Comparison of ENCODE assay signal across 9 cellular contexts in genomic region chr1:109802136-109802900, GRCh38. TPM values are rescaled to one million over a fixed set of nuclear protein-coding genes. Genes with fewer than 3 reads are reported as not detected.
A peak's percentile ranks its signal among the peaks of the same experiment; 100 is the strongest.
DNase-seq lines count a peak whose midpoint lies in the region; ATAC-seq, FAIRE-seq and TF ChIP-seq lines count a peak whose summit lies in the region.
"Had no signal": no experiment of that assay in that cellular context is flagged by ENCODE, and none has a peak within 500 bp of the region (broad histone marks: within the 10 kb centered on the region; RNA-seq: fewer than 3 reads in every experiment).

No MANE protein-coding gene starts in this region.

- ATAC-seq in HG03159 (IDR thresholded peaks at IDR 0.05; ENCODE audit: unreplicated experiment): no peak

- H3K9me3 ChIP-seq in Loucy (ENCODE audit: insufficient read depth, low read depth, low read length) (no peaks in the 10 kb centered on the region), esophagus muscularis mucosa (no peaks in the 10 kb centered on the region)
- H3K9me3 ChIP-seq: right lobe of liver had no signal

- no peaks in the 10 kb centered on the region for H3K36me3 ChIP-seq in Loucy (ENCODE audit: insufficient read depth, low read length)
- no peaks in the 10 kb centered on the region for H3K36me3 ChIP-seq in esophagus muscularis mucosa
- H3K36me3 ChIP-seq: right lobe of liver had no signal

- intact Hi-C loops in esophagus muscularis mucosa (cut with DNase I): no loop called here

- H3K27me3 ChIP-seq in Loucy (ENCODE audit: insufficient read depth, low read length, poor library complexity, severe bottlenecking) (no peaks in the 10 kb centered on the region), esophagus muscularis mucosa (no peaks in the 10 kb centered on the region)
- H3K27me3 ChIP-seq: right lobe of liver had no signal

- no peaks in the 10 kb centered on the region for H4K20me1 ChIP-seq in Loucy (ENCODE audit: insufficient read depth, low read length, poor library complexity, severe bottlenecking)

- no peak for TF ChIP-seq POLR2A in esophagus muscularis mucosa (IDR thresholded peaks at IDR 0.05; ENCODE audit: low read depth)

- H3K4me2 ChIP-seq in Loucy (ENCODE audit: low read depth, low read length, poor library complexity, severe bottlenecking): peak overlapping the region; percentile 77

- no peaks in the 10 kb centered on the region for H3K9me2 ChIP-seq in Loucy (replicated peaks; ENCODE audit: low read depth, low read length)

- no peak for TF ChIP-seq CTCF in Loucy (conservative IDR thresholded peaks at IDR 0.05; ENCODE audit: low read length)
- TF ChIP-seq CTCF in esophagus muscularis mucosa (IDR thresholded peaks at IDR 0.05): no peak

- H3K4me3 ChIP-seq in Loucy (ENCODE audit: low read length, poor library complexity, severe bottlenecking) (peak overlapping the region; percentile 70), esophagus muscularis mucosa (no peak overlapping the region)
- H3K4me3 ChIP-seq: right lobe of liver had no signal

- DNase-seq in activated T-cell treated with anti-CD3 and anti-CD28 coated beads for 24 hours (ENCODE audit: low read depth) (peak; percentile 23), esophagus muscularis mucosa (ENCODE audit: extremely low spot score) (no peak), frontal cortex (ENCODE audit: low spot score in 2 of 2) (no peak), EL (no peak), DMS53 treated with DMSO at 0.1 percent for 48 hours (lab: John Stamatoyannopoulos, UW; ENCODE audit: unreplicated experiment) (no peak)
- peak; percentile 30 to 47 for DNase-seq in stimulated activated CD4-positive, alpha-beta T cell treated with anti-CD3 and anti-CD28 coated beads, Interleukin-4, amount 100 ng/mL, for 4 hours

- peaks cover 14% of the 10 kb centered on the region for H3F3A ChIP-seq in Loucy (ENCODE audit: low read depth)

- peaks cover 87% of the 10 kb centered on the region for H3K4me1 ChIP-seq in Loucy (ENCODE audit: insufficient read depth, low read length, poor library complexity, severe bottlenecking)
- H3K4me1 ChIP-seq in esophagus muscularis mucosa: peaks cover 19 to 31% (median 23%) of the 10 kb centered on the region in 4 donors
- H3K4me1 ChIP-seq: right lobe of liver had no signal

- H3K27ac ChIP-seq in esophagus muscularis mucosa (replicated peaks in 1 of 4): peak overlapping the region; percentile 25 to 58 (median 51)
- H3K27ac ChIP-seq: right lobe of liver had no signal

- FAIRE-seq in frontal cortex (lab: Jason Lieb, UNC): no peak

- H3K9ac ChIP-seq in Loucy (ENCODE audit: low read depth, low read length, poor library complexity, severe bottlenecking): peak overlapping the region; percentile 90

- no peak overlapping the region for H2AFZ ChIP-seq in Loucy (ENCODE audit: low read length)

- 92% methylated on average over 15 of the region's 17 CpGs for WGBS in esophagus muscularis mucosa

- peaks cover 22% of the 10 kb centered on the region; the same call in 1 of the 2 replicates for H3K79me2 ChIP-seq in Loucy (ENCODE audit: insufficient read depth, low read length)

- no peak for TF ChIP-seq EP300 in esophagus muscularis mucosa (IDR thresholded peaks at IDR 0.05)

RNA-seq across cellular contexts. Expression of gene EPS8L3, which starts 38.6 kb away (rescaled TPM):
- total RNA-seq in esophagus muscularis mucosa (under 1 TPM in 1 of 4 donors, not detected in 3; 0.52 TPM), frontal cortex (not detected)

Comparison
In these comparisons a context has a peak if more than half of its experiments do, and no peak if none do; other contexts are left out.
1. DNase-seq: peak in activated T-cell treated with anti-CD3 and anti-CD28 coated beads for 24 hours (single experiment) and stimulated activated CD4-positive, alpha-beta T cell treated with anti-CD3 and anti-CD28 coated beads, Interleukin-4, amount 100 ng/mL, for 4 hours (2 of 2); none in esophagus muscularis mucosa (single experiment), frontal cortex (0 of 2), EL (single experiment) and DMS53 treated with DMSO at 0.1 percent for 48 hours (single experiment).